Comparison of ENCODE assay signal across 2 cellular contexts in genomic region chr13:90627813-90628212, GRCh38.
TF ChIP-seq lines count a peak whose summit lies in the region.

No MANE protein-coding gene starts in this region.

TF ChIP-seq in HepG2, 621 proteins besides CTCF, POLR2A, EP300 and RAD21 (continued from another document):
- TF ChIP-seq MYPOP (CRISPR knock-in tag; IDR thresholded peaks at IDR 0.05), result no peak
- TF ChIP-seq MAFK (conservative IDR thresholded peaks at IDR 0.05 in 1 of 2, IDR thresholded peaks at IDR 0.05 in 1 of 2; ENCODE audit: low read length in 2 of 2), result peak; percentile 41 to 44; a peak in 2 of 4 replicates
- no peak for TF ChIP-seq PHB2 (IDR thresholded peaks at IDR 0.05; ENCODE audit: partially characterized antibody)

TF ChIP-seq in K562, 482 proteins besides CTCF, POLR2A, EP300 and RAD21:
- TF ChIP-seq, protein P1, sequence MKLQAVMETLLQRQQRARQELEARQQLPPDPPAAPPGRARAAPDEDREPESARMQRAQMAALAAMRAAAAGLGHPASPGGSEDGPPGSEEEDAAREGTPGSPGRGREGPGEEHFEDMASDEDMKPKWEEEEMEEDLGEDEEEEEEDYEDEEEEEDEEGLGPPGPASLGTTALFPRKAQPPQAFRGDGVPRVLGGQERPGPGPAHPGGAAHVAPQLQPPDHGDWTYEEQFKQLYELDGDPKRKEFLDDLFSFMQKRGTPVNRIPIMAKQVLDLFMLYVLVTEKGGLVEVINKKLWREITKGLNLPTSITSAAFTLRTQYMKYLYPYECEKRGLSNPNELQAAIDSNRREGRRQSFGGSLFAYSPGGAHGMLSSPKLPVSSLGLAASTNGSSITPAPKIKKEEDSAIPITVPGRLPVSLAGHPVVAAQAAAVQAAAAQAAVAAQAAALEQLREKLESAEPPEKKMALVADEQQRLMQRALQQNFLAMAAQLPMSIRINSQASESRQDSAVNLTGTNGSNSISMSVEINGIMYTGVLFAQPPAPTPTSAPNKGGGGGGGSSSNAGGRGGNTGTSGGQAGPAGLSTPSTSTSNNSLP (IDR thresholded peaks at IDR 0.05; ENCODE audit: borderline replicate concordance, low read depth, low read length), result no peak
- TF ChIP-seq RBFOX2 (IDR thresholded peaks at IDR 0.05; ENCODE audit: low read depth, low read length), result no peak
- TF ChIP-seq MAFK (IDR thresholded peaks at IDR 0.05; ENCODE audit: low read length), result peak; percentile 56
- no peak for TF ChIP-seq ZNF644 (tag; IDR thresholded peaks at IDR 0.05; ENCODE audit: low read depth)
- peak; percentile 77 for TF ChIP-seq C11orf30 (IDR thresholded peaks at IDR 0.05; ENCODE audit: low read depth)
- TF ChIP-seq, protein P2, sequence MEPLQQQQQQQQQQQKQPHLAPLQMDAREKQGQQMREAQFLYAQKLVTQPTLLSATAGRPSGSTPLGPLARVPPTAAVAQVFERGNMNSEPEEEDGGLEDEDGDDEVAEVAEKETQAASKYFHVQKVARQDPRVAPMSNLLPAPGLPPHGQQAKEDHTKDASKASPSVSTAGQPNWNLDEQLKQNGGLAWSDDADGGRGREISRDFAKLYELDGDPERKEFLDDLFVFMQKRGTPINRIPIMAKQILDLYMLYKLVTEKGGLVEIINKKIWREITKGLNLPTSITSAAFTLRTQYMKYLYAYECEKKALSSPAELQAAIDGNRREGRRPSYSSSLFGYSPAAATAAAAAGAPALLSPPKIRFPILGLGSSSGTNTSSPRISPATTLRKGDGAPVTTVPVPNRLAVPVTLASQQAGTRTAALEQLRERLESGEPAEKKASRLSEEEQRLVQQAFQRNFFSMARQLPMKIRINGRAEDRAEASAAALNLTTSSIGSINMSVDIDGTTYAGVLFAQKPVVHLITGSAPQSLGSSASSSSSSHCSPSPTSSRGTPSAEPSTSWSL (CRISPR knock-in tag; IDR thresholded peaks at IDR 0.05; ENCODE audit: borderline replicate concordance), result no peak
- TF ChIP-seq ELF4 (CRISPR knock-in tag; IDR thresholded peaks at IDR 0.05), result no peak
- no peak for TF ChIP-seq NCOA1 (IDR thresholded peaks at IDR 0.05; ENCODE audit: low read depth)
- no peak for TF ChIP-seq MCM2 (IDR thresholded peaks at IDR 0.05; ENCODE audit: low read depth)
- no peak for TF ChIP-seq SMC3 (conservative IDR thresholded peaks at IDR 0.05; ENCODE audit: insufficient read depth, low read depth, low read length)
- TF ChIP-seq ZNF253 (CRISPR knock-in tag; conservative IDR thresholded peaks at IDR 0.05), result no peak
- no peak for TF ChIP-seq SIN3B (IDR thresholded peaks at IDR 0.05; ENCODE audit: low read depth)
- no peak for TF ChIP-seq ZFP36 (IDR thresholded peaks at IDR 0.05; ENCODE audit: low read depth, low read length, partially characterized antibody)
- peak; percentile 71 for TF ChIP-seq MAFF (IDR thresholded peaks at IDR 0.05; ENCODE audit: low read length)
- TF ChIP-seq, protein P3, sequence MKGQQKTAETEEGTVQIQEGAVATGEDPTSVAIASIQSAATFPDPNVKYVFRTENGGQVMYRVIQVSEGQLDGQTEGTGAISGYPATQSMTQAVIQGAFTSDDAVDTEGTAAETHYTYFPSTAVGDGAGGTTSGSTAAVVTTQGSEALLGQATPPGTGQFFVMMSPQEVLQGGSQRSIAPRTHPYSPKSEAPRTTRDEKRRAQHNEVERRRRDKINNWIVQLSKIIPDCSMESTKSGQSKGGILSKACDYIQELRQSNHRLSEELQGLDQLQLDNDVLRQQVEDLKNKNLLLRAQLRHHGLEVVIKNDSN (CRISPR knock-in tag; IDR thresholded peaks at IDR 0.05), result no peak
- TF ChIP-seq, protein P4, sequence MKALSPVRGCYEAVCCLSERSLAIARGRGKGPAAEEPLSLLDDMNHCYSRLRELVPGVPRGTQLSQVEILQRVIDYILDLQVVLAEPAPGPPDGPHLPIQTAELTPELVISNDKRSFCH (CRISPR knock-in tag; IDR thresholded peaks at IDR 0.05), result 0 out of 2 replicates have a peak, but pooled peaks have one; percentile 48
- TF ChIP-seq, protein P4 (tag; IDR thresholded peaks at IDR 0.05), result no peak
- TF ChIP-seq DPF2 (IDR thresholded peaks at IDR 0.05), result no peak
- TF ChIP-seq RAD51 (IDR thresholded peaks at IDR 0.05; ENCODE audit: borderline replicate concordance, low read depth), result no peak
- TF ChIP-seq BRD9 (IDR thresholded peaks at IDR 0.05; ENCODE audit: low read depth, partially characterized antibody), result no peak
- TF ChIP-seq, protein P5, sequence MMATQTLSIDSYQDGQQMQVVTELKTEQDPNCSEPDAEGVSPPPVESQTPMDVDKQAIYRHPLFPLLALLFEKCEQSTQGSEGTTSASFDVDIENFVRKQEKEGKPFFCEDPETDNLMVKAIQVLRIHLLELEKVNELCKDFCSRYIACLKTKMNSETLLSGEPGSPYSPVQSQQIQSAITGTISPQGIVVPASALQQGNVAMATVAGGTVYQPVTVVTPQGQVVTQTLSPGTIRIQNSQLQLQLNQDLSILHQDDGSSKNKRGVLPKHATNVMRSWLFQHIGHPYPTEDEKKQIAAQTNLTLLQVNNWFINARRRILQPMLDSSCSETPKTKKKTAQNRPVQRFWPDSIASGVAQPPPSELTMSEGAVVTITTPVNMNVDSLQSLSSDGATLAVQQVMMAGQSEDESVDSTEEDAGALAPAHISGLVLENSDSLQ (IDR thresholded peaks at IDR 0.05), result no peak
- TF ChIP-seq NFE2 (IDR thresholded peaks at IDR 0.05; ENCODE audit: low read depth), result no peak
- TF ChIP-seq HBP1 (CRISPR knock-in tag; IDR thresholded peaks at IDR 0.05), result no peak
- TF ChIP-seq NRF1 (conservative IDR thresholded peaks at IDR 0.05 in 1 of 2, IDR thresholded peaks at IDR 0.05 in 1 of 2), result no peak
- peak; percentile 81 for TF ChIP-seq MAFG (tag; conservative IDR thresholded peaks at IDR 0.05)
